8 cellular contexts compared by ENCODE assay signal in genomic region chr17:65055708-65056638, GRCh38. TPM values are rescaled to one million over a fixed set of nuclear protein-coding genes. Genes with fewer than 3 reads are reported as not detected.
A peak's percentile ranks its signal among the peaks of the same experiment; 100 is the strongest.
DNase-seq lines count a peak whose midpoint lies in the region; ATAC-seq, FAIRE-seq and TF ChIP-seq lines count a peak whose summit lies in the region.

No MANE protein-coding gene starts in this region.

- H3K9me3 ChIP-seq in CD8-positive, alpha-beta T cell (ENCODE audit: low read length) = no peaks in the 10 kb centered on the region
- no peaks in the 10 kb centered on the region for H3K9me3 ChIP-seq in mammary epithelial cell (replicated peaks; ENCODE audit: insufficient read depth, low read length)
- H3K9me3 ChIP-seq in smooth muscle cell (replicated peaks; ENCODE audit: low read depth) = no peaks in the 10 kb centered on the region

- peak overlapping the region; percentile 99 for H3K27ac Mint-ChIP-seq in CD8-positive, alpha-beta T cell

- no peaks in the 10 kb centered on the region for H3K27me3 ChIP-seq in CD8-positive, alpha-beta T cell (ENCODE audit: insufficient read depth, low read length)
- H3K27me3 ChIP-seq in HL-60 (ENCODE audit: insufficient read depth, poor library complexity, severe bottlenecking) (no peaks in the 10 kb centered on the region), mammary epithelial cell (ENCODE audit: insufficient read depth, low read length) (no peaks in the 10 kb centered on the region), smooth muscle cell (ENCODE audit: low read depth) (no peaks in the 10 kb centered on the region)

- no peaks in the 10 kb centered on the region for H4K20me1 ChIP-seq in mammary epithelial cell (ENCODE audit: insufficient read depth, low read length)
- H4K20me1 ChIP-seq in smooth muscle cell (ENCODE audit: low read depth) = peaks cover 50% of the 10 kb centered on the region

- H3K79me2 ChIP-seq in mammary epithelial cell (ENCODE audit: insufficient read depth, low read length) = peaks cover 54% of the 10 kb centered on the region
- H3K79me2 ChIP-seq in smooth muscle cell (ENCODE audit: low read depth) = peaks cover 52% of the 10 kb centered on the region

- peak; percentile 30 for ATAC-seq in CD8-positive, alpha-beta T cell
- peak; percentile 24 for ATAC-seq in GM19452 (IDR thresholded peaks at IDR 0.05; ENCODE audit: unreplicated experiment)

- FAIRE-seq in RCC 7860 (lab: Jason Lieb, UNC) = no peak

- H3K9me3 Mint-ChIP-seq in CD8-positive, alpha-beta T cell = no peaks in the 10 kb centered on the region

- H3K9ac ChIP-seq in mammary epithelial cell (ENCODE audit: insufficient read depth, low read length) = peak overlapping the region; percentile 93
- peak overlapping the region; percentile 90 for H3K9ac ChIP-seq in smooth muscle cell (ENCODE audit: low read depth)

- H3K4me1 Mint-ChIP-seq in CD8-positive, alpha-beta T cell (ENCODE audit: low read depth) = peaks cover 48% of the 10 kb centered on the region

- CTCF ChIA-PET in CD8-positive, alpha-beta T cell (lab: Charles Lee) = interaction anchor here (1.3 kb wide), 1 partner anchor 44 kb away, joined by 3 read pairs; no protein-coding TSS in a partner anchor
- CTCF ChIA-PET in mammary epithelial cell (lab: Charles Lee; ENCODE audit: low non-redundant PET) = interaction anchor here (0.6 kb wide), 1 partner anchor 45 kb away, joined by 16 read pairs; no protein-coding TSS in a partner anchor

- H3K4me3 Mint-ChIP-seq in CD8-positive, alpha-beta T cell = peak overlapping the region; percentile 98

- intact Hi-C loops in CD8-positive, alpha-beta T cell (cut with DNase I, micrococcal nuclease) = loop anchor here (1.0 to 10.0 kb wide), 11 partner anchors 17 to 391 kb away; partner anchors contain the start of genes RGS9 (in 1 of the 2) and SMURF2 (in 1 of the 2)
- intact Hi-C loops in mammary epithelial cell (cut with micrococcal nuclease) = loop anchor here (1.0 to 2.0 kb wide), 5 partner anchors 17 to 81 kb away; partner anchors contain the start of gene RGS9

- BruUV-seq in mammary epithelial cell (replicated peaks; lab: Mats Ljungman, UMichigan) = no TSS peak

- no peaks in the 10 kb centered on the region for H3K27me3 Mint-ChIP-seq in CD8-positive, alpha-beta T cell (ENCODE audit: low read depth)

- peak overlapping the region; percentile 82 for H3K4me2 ChIP-seq in mammary epithelial cell (ENCODE audit: insufficient read depth, low read depth, low read length)
- H3K4me2 ChIP-seq in smooth muscle cell = peak overlapping the region; percentile 93

- POLR2A ChIA-PET in CD8-positive, alpha-beta T cell (lab: Charles Lee) = interaction anchor here (1.0 to 3.3 kb wide), 10 partner anchors 8 to 551 kb away, joined by 3 to 20 read pairs (median 4); partner anchors contain the start of genes CEP95 and LRRC37A3

- peaks cover 9% of the 10 kb centered on the region for H3F3A ChIP-seq in smooth muscle cell (ENCODE audit: low read depth)

- H3K36me3 ChIP-seq in CD8-positive, alpha-beta T cell (ENCODE audit: insufficient read depth, low read length) = peaks cover 10% of the 10 kb centered on the region
- peaks cover 13% of the 10 kb centered on the region for H3K36me3 ChIP-seq in mammary epithelial cell (ENCODE audit: insufficient read depth, low read length)
- peaks cover 12% of the 10 kb centered on the region for H3K36me3 ChIP-seq in smooth muscle cell (ENCODE audit: low read depth)

- peak; percentile 18 to 77 (median 50) for DNase-seq in CD8-positive, alpha-beta T cell
- DNase-seq in HL-60 (ENCODE audit: low read depth in 1 of 2, low spot score in 1 of 2) (peak in 1 of 2 experiments; percentile 55), mammary epithelial cell (peak; percentile 47), iris pigment epithelial cell (ENCODE audit: low read depth) (peak; percentile 42), smooth muscle cell (lab: John Stamatoyannopoulos, UW; ENCODE audit: unreplicated experiment) (no peak), RCC 7860 (ENCODE audit: low spot score) (no peak)

- H3K27ac ChIP-seq in CD8-positive, alpha-beta T cell (ENCODE audit: low read depth, low read length) = peak overlapping the region; percentile 99
- H3K27ac ChIP-seq in HL-60 (replicated peaks) (peak overlapping the region; percentile 94), VCaP (peak overlapping the region; percentile 96), mammary epithelial cell (ENCODE audit: insufficient read depth, low read depth, low read length) (peak overlapping the region; percentile 84), smooth muscle cell (ENCODE audit: low read depth) (peak overlapping the region; percentile 93)

- WGBS in mammary epithelial cell (ENCODE audit: low coverage, missing lambda C conversion rate) = under 1% methylated on average over 32 of the region's 89 CpGs
- WGBS in smooth muscle cell (ENCODE audit: low lambda C conversion rate) = 1% methylated on average over 53 of the region's 89 CpGs

- H3K4me1 ChIP-seq in CD8-positive, alpha-beta T cell (ENCODE audit: insufficient read depth, low read length) = peaks cover 14% of the 10 kb centered on the region
- H3K4me1 ChIP-seq in mammary epithelial cell (ENCODE audit: insufficient read depth, low read length) = peaks cover 32% of the 10 kb centered on the region
- H3K4me1 ChIP-seq in smooth muscle cell (ENCODE audit: low read depth) = peaks cover 20% of the 10 kb centered on the region

- peak overlapping the region; percentile 99 for H2AFZ ChIP-seq in mammary epithelial cell (ENCODE audit: low read depth, low read length)
- H2AFZ ChIP-seq in smooth muscle cell (ENCODE audit: low read depth) = peak overlapping the region; percentile 84

- peaks cover 42% of the 10 kb centered on the region for H3K36me3 Mint-ChIP-seq in CD8-positive, alpha-beta T cell

- in situ Hi-C loops in mammary epithelial cell (cut with MboI; ENCODE audit: low sequenced_read_pairs in 2 of 2) = loop anchor here in 1 of 2 donors (5.0 kb wide), 1 partner anchor 46 kb away; no protein-coding TSS in a partner anchor

- dilution Hi-C loops in mammary epithelial cell (cut with HindIII; ENCODE audit: low sequenced_read_pairs) = no loop called here

- TF ChIP-seq CTCF in CD8-positive, alpha-beta T cell (IDR thresholded peaks at IDR 0.05) = no peak
- TF ChIP-seq CTCF in HL-60 (IDR thresholded peaks at IDR 0.05; ENCODE audit: insufficient read depth, low read length) (no peak), VCaP (conservative IDR thresholded peaks at IDR 0.05) (no peak), mammary epithelial cell (conservative IDR thresholded peaks at IDR 0.05 in 1 of 2, IDR thresholded peaks at IDR 0.05 in 1 of 2; ENCODE audit: extremely low read depth in 1 of 2, insufficient read depth in 1 of 2, low read depth in 1 of 2, low read length in 2 of 2) (no peak), smooth muscle cell (IDR thresholded peaks at IDR 0.05; ENCODE audit: borderline replicate concordance, insufficient read depth, poor library complexity, severe bottlenecking) (no peak)

- peak overlapping the region; percentile 87 for H3K4me3 ChIP-seq in CD8-positive, alpha-beta T cell (ENCODE audit: low read depth, low read length)
- H3K4me3 ChIP-seq in HL-60 (replicated peaks; ENCODE audit: insufficient read depth, low read length) (peak overlapping the region; percentile 89), mammary epithelial cell (replicated peaks in 1 of 3; ENCODE audit: insufficient read depth in 1 of 3, low read depth in 2 of 3, low read length in 3 of 3) (peak overlapping the region; percentile 64 to 84 (median 83)), smooth muscle cell (peak overlapping the region; percentile 84)

RNA-seq across cellular contexts. Expression of gene GNA13, which starts 0.6 kb away (rescaled TPM):
- 100 to 1,000 TPM; 173 to 185 TPM for total RNA-seq in CD8-positive, alpha-beta T cell
- total RNA-seq in mammary epithelial cell = 10 to 100 TPM; 33.9 to 76.3 TPM
- 24.8 TPM for polyA plus RNA-seq in mammary epithelial cell
- polyA minus RNA-seq in mammary epithelial cell = 35.0 TPM
- 87.2 and 111 TPM in 2 replicates for total RNA-seq in smooth muscle cell
- polyA plus RNA-seq in smooth muscle cell = 21.5 and 25.8 TPM in 2 replicates

Comparison
In these comparisons a context has a peak if more than half of its experiments do, and no peak if none do; other contexts are left out.
1. DNase-seq: peak in CD8-positive, alpha-beta T cell (7 of 7), mammary epithelial cell (single experiment) and iris pigment epithelial cell (single experiment); none in smooth muscle cell (single experiment) and RCC 7860 (single experiment).
2. Peak in every context shown above with its lines, with median percentiles within 50 percentile points of each other: H3K27ac ChIP-seq and H3K4me3 ChIP-seq.